Comparison of ENCODE assay signal across 19 cellular contexts in genomic region chr19:16040642-16041041, GRCh38. TPM values are rescaled to one million over a fixed set of nuclear protein-coding genes. Genes with fewer than 3 reads are reported as not detected.
A peak's percentile ranks its signal among the peaks of the same experiment; 100 is the strongest.
DNase-seq lines count a peak whose midpoint lies in the region; ATAC-seq, FAIRE-seq and TF ChIP-seq lines count a peak whose summit lies in the region.
"Had no signal": no experiment of that assay in that cellular context is flagged by ENCODE, and none has a peak within 500 bp of the region (broad histone marks: within the 10 kb centered on the region; RNA-seq: fewer than 3 reads in every experiment).

No MANE protein-coding gene starts in this region.

- H3K4me1 ChIP-seq in A549, result peaks cover 10% of the 10 kb centered on the region
- peaks cover 17% of the 10 kb centered on the region for H3K4me1 ChIP-seq in HepG2 (ENCODE audit: insufficient read depth, low read length)
- H3K4me1 ChIP-seq in pancreas, result no peaks in the 10 kb centered on the region
- H3K4me1 ChIP-seq: adrenal gland had no signal

- no peak overlapping the region for H3K9ac ChIP-seq in HepG2 (ENCODE audit: insufficient read depth, low read depth, low read length)

- H4K20me1 ChIP-seq in HepG2 (ENCODE audit: insufficient read depth, low read length), result no peaks in the 10 kb centered on the region

- TF ChIP-seq RAD21 in A549 (conservative IDR thresholded peaks at IDR 0.05 in 1 of 2, IDR thresholded peaks at IDR 0.05 in 1 of 2) (no peak), HepG2 (CRISPR knock-in tag; IDR thresholded peaks at IDR 0.05) (no peak)

- peak in 1 of 2 experiments; percentile 49 for DNase-seq in A549 (ENCODE audit: low read depth in 1 of 2, low spot score in 1 of 2)
- DNase-seq in EL, result peak; percentile 46
- DNase-seq in amniotic epithelial cell (ENCODE audit: low read depth), result peak; percentile 69
- peak; percentile 49 for DNase-seq in HepG2 (ENCODE audit: low spot score)
- DNase-seq in activated T-cell treated with anti-CD3 and anti-CD28 coated beads, Interleukin-2, amount 50 U/mL, for 48 hours, result no peak
- DNase-seq in hippocampal formation (lab: John Stamatoyannopoulos, UW), result no peak
- no peak for DNase-seq in pancreas
- DNase-seq: activated CD8-positive, alpha-beta memory T cell treated with anti-CD3 and anti-CD28 coated beads, Interleukin-2, amount 50 U/mL, for 48 hours; adrenal gland; DMS 273 treated with DMSO at 0.1 percent for 48 hours; GOT3; NCI-H748 treated with DMSO at 0.1 percent for 48 hours; nephron progenitor cell; stimulated activated CD4-positive, alpha-beta T cell treated with anti-CD3 and anti-CD28 coated beads, Interleukin-4, amount 100 ng/mL, for 1 hour; tibial artery; WERI-Rb-1 had no signal

- intact Hi-C loops in HepG2 (cut with micrococcal nuclease; ENCODE audit: unreplicated experiment), result loop anchor here (1.0 kb wide), 1 partner anchor 142 kb away; no protein-coding TSS in a partner anchor
- intact Hi-C loops in pancreas (cut with DNase I), result loop anchor here in 1 of 3 donors (5.0 kb wide), 1 partner anchor 142 kb away; no protein-coding TSS in a partner anchor

- no TSS peak for BruUV-seq in HepG2 (replicated peaks; lab: Mats Ljungman, UMichigan)

- CTCF ChIA-PET in A549 (lab: Yijun Ruan, JAX), result interaction anchor here (0.7 to 4.3 kb wide), 22 partner anchors 8 to 459 kb away, joined by 3 to 38 read pairs (median 6); partner anchors contain the start of genes FAM32A, RAB8A and TPM4
- CTCF ChIA-PET in HepG2 (lab: Yijun Ruan, JAX; ENCODE audit: low intra/inter-chr PET ratio, low total read pairs), result interaction anchor here (1.3 to 2.4 kb wide), 2 partner anchors 142 to 145 kb away, joined by 6 to 40 read pairs; partner anchors contain the start of gene FAM32A

- no peaks in the 10 kb centered on the region for H3K79me2 ChIP-seq in HepG2 (ENCODE audit: insufficient read depth, low read length)

- H3K9me3 ChIP-seq in A549 (no peaks in the 10 kb centered on the region; the same call in 2 of the 3 replicates), HepG2 (ENCODE audit: low read length) (no peaks in the 10 kb centered on the region), pancreas (no peaks in the 10 kb centered on the region)
- H3K9me3 ChIP-seq: adrenal gland, right atrium auricular region, tibial artery had no signal

- FAIRE-seq in A549 (lab: Jason Lieb, UNC), result no peak
- FAIRE-seq in HepG2 (lab: Jason Lieb, UNC), result peak; percentile 56
- no peak for FAIRE-seq in pancreas (lab: Jason Lieb, UNC)
- FAIRE-seq: RCC 7860 had no signal

- no peak for ATAC-seq in A549
- ATAC-seq in HepG2, result no peak
- no peak for ATAC-seq in HG03095 (IDR thresholded peaks at IDR 0.05; ENCODE audit: unreplicated experiment)
- ATAC-seq in pancreas, result no peak

- 31% methylated on average over 6 of the region's 6 CpGs for WGBS in A549 (ENCODE audit: missing lambda C conversion rate)
- WGBS in HepG2 (ENCODE audit: low lambda C conversion rate), result 21% methylated on average over 6 of the region's 6 CpGs
- WGBS in pancreas, 2 donors, result 41 to 47% methylated on average over 6 of the region's 6 CpGs

- H3K36me3 ChIP-seq in HepG2 (replicated peaks in 1 of 2; ENCODE audit: control insufficient read depth in 1 of 2, insufficient read depth in 2 of 2, low read length in 2 of 2) (no peaks in the 10 kb centered on the region), pancreas (no peaks in the 10 kb centered on the region)
- H3K36me3 ChIP-seq: adrenal gland, right atrium auricular region, tibial artery, WERI-Rb-1 had no signal

- H3K4me3 ChIP-seq in A549 (no peak overlapping the region), HepG2 (replicated peaks in 1 of 3; ENCODE audit: insufficient read depth in 1 of 3, low read depth in 2 of 3, low read length in 3 of 3) (peak overlapping the region in 1 of 3 experiments; percentile 17; a peak in 1 of 6 replicates), pancreas (no peak overlapping the region)
- H3K4me3 ChIP-seq: adrenal gland, right atrium auricular region had no signal

- POLR2A ChIA-PET in A549 (lab: Yijun Ruan, JAX), result no interaction called here
- POLR2A ChIA-PET in HepG2 (lab: Yijun Ruan, JAX), result no interaction called here

- TF ChIP-seq CTCF in A549 (IDR thresholded peaks at IDR 0.05) (no peak), HepG2 (CRISPR knock-in tag; IDR thresholded peaks at IDR 0.05) (no peak), pancreas (IDR thresholded peaks at IDR 0.05) (no peak)

- peak overlapping the region; percentile 32 for H2AFZ ChIP-seq in HepG2 (ENCODE audit: low read length)

- H3K4me2 ChIP-seq in A549, result peak overlapping the region; percentile 84; the same call in 1 of the 3 replicates
- peak overlapping the region; percentile 35; the same call in 1 of the 2 replicates for H3K4me2 ChIP-seq in HepG2 (ENCODE audit: low read depth, low read length)

- no peak overlapping the region for H3K27ac ChIP-seq in A549
- no peak overlapping the region for H3K27ac ChIP-seq in HepG2 (ENCODE audit: extremely low read length, insufficient read depth, low read length)
- no peak overlapping the region for H3K27ac ChIP-seq in pancreas
- H3K27ac ChIP-seq: adrenal gland, right atrium auricular region, WERI-Rb-1 had no signal

- TF ChIP-seq EP300 in A549 (IDR thresholded peaks at IDR 0.05) (no peak), HepG2 (IDR thresholded peaks at IDR 0.05; ENCODE audit: low read depth in 2 of 2, low read length in 2 of 2) (no peak), HepG2 (CRISPR knock-in tag; IDR thresholded peaks at IDR 0.05; ENCODE audit: borderline replicate concordance) (no peak)

- TF ChIP-seq POLR2A in A549 (IDR thresholded peaks at IDR 0.05; ENCODE audit: low read length), result no peak
- TF ChIP-seq POLR2A in HepG2 (IDR thresholded peaks at IDR 0.05; ENCODE audit: insufficient read depth in 1 of 2, low read depth in 2 of 2, low read length in 2 of 2), result no peak

- H3K27me3 ChIP-seq in HepG2 (ENCODE audit: control insufficient read depth in 1 of 2, insufficient read depth in 2 of 2, low read length in 2 of 2) (peaks cover 0 to 13% of the 10 kb centered on the region in 2 experiments; a peak in 3 of 5 replicates), pancreas (no peaks in the 10 kb centered on the region)
- H3K27me3 ChIP-seq: adrenal gland, right atrium auricular region, tibial artery had no signal

- in situ Hi-C loops in HepG2 (cut with HindIII; ENCODE audit: extremely low pct_ligation_motif_present, low pct_unique_long_range_greater_than_20kb), result loop anchor here (5.0 to 25.0 kb wide), 2 partner anchors 142 to 347 kb away; no protein-coding TSS in a partner anchor

TF ChIP-seq in A549, 52 proteins besides CTCF, POLR2A, EP300 and RAD21 (continues in another document):
- TF ChIP-seq FOSB (CRISPR knock-in tag; IDR thresholded peaks at IDR 0.05) (no peak), BHLHE40 (IDR thresholded peaks at IDR 0.05; ENCODE audit: low read depth, low read length) (no peak), SREBF2 (IDR thresholded peaks at IDR 0.05) (no peak), CEBPB (IDR thresholded peaks at IDR 0.05) (no peak), RARB (CRISPR knock-in tag; IDR thresholded peaks at IDR 0.05) (no peak), KDM1A (IDR thresholded peaks at IDR 0.05; ENCODE audit: low read depth) (no peak), FOXS1 (CRISPR knock-in tag; IDR thresholded peaks at IDR 0.05) (no peak)

TF ChIP-seq in HepG2, 621 proteins besides CTCF, POLR2A, EP300 and RAD21 (continues in another document):
- TF ChIP-seq FOXK2 (IDR thresholded peaks at IDR 0.05) (no peak), ZNF704 (CRISPR knock-in tag; IDR thresholded peaks at IDR 0.05; ENCODE audit: borderline replicate concordance) (no peak), ZNF644 (CRISPR knock-in tag; IDR thresholded peaks at IDR 0.05; ENCODE audit: low read depth) (0 out of 2 replicates have a peak, but pooled peaks have one; percentile 11), KLF6 (CRISPR knock-in tag; IDR thresholded peaks at IDR 0.05) (no peak)

RNA-seq across cellular contexts. Expression of gene TPM4, which starts 35.7 kb away (rescaled TPM):
- polyA plus RNA-seq in A549 (2011; rRNA removed), result 474 and 777 TPM in 2 replicates
- polyA plus RNA-seq in A549 (2012; cell fraction: cytosol; rRNA removed), result 359 and 388 TPM in 2 replicates
- polyA plus RNA-seq in A549 (2012; cell fraction: nucleus; rRNA removed), result 163 and 197 TPM in 2 replicates
- polyA plus RNA-seq in A549 (2017; fragmentation: RNase III; extraction: RNeasy Plus Mini Kit Qiagen cat#74134 plus additional on column Dnase treatment), result 610 to 921 TPM (median 860 TPM) in 3 replicates
- 186 and 201 TPM in 2 replicates for polyA minus RNA-seq in A549 (2011; rRNA and poly(A)+ RNA removed)
- 180 and 226 TPM in 2 replicates for total RNA-seq in HepG2 (2016; rRNA removed; fragmentation: Illumina TruSeq; extraction: Trizol)
- 81.5 and 84.8 TPM in 2 replicates for total RNA-seq in HepG2 (2016; cell fraction: cytosol; rRNA removed; fragmentation: Illumina TruSeq; extraction: Trizol; ENCODE audit: low read depth)
- 186 and 214 TPM in 2 replicates for total RNA-seq in HepG2 (2016; cell fraction: insoluble cytoplasmic fraction; rRNA removed; fragmentation: Illumina TruSeq; extraction: Trizol)
- 194 and 200 TPM in 2 replicates for total RNA-seq in HepG2 (2016; cell fraction: membrane; rRNA removed; fragmentation: Illumina TruSeq; extraction: Trizol)
- total RNA-seq in HepG2 (2016; cell fraction: nucleus; rRNA removed; fragmentation: Illumina TruSeq; extraction: Trizol), result 74.9 and 75.0 TPM in 2 replicates
- 142 and 188 TPM in 2 replicates for polyA plus RNA-seq in HepG2 (2011; rRNA removed)
- 121 and 146 TPM in 2 replicates for polyA plus RNA-seq in HepG2 (2011; cell fraction: cytosol; rRNA removed)
- 57.4 and 58.9 TPM in 2 replicates for polyA plus RNA-seq in HepG2 (2011; cell fraction: nucleus; rRNA removed)
- 139 and 145 TPM in 2 replicates for polyA plus RNA-seq in HepG2 (2012)
- 109 and 119 TPM in 2 replicates for polyA plus RNA-seq in HepG2 (2016; cell fraction: cytosol; fragmentation: Illumina TruSeq; extraction: Trizol; ENCODE audit: low read depth)
- 311 and 323 TPM in 2 replicates for polyA plus RNA-seq in HepG2 (2016; cell fraction: insoluble cytoplasmic fraction; fragmentation: Illumina TruSeq; extraction: Trizol; ENCODE audit: low read depth)
- polyA plus RNA-seq in HepG2 (2016; cell fraction: membrane; fragmentation: Illumina TruSeq; extraction: Trizol; ENCODE audit: low read depth), result 206 and 209 TPM in 2 replicates
- 143 and 149 TPM in 2 replicates for polyA plus RNA-seq in HepG2 (2016; cell fraction: nucleus; fragmentation: Illumina TruSeq; extraction: Trizol; ENCODE audit: insufficient read depth, low read depth)
- 72.8 and 124 TPM in 2 replicates for polyA minus RNA-seq in HepG2 (2011; rRNA and poly(A)+ RNA removed; ENCODE audit: low replicate concordance)
- polyA minus RNA-seq in HepG2 (2011; cell fraction: cytosol; rRNA and poly(A)+ RNA removed), result 91.4 and 93.5 TPM in 2 replicates
- 76.0 and 77.5 TPM in 2 replicates for polyA minus RNA-seq in HepG2 (2011; cell fraction: nucleus; rRNA and poly(A)+ RNA removed)
- total RNA-seq in pancreas, result 100 to 1,000 TPM in 2 of 6 donors, 10 to 100 TPM in 4; 36.8 to 161 (median 50.8) TPM
- polyA plus RNA-seq in pancreas, result 100 to 1,000 TPM; 102 to 126 TPM

Comparison
In these comparisons a context has a peak if more than half of its experiments do, and no peak if none do; other contexts are left out.
1. DNase-seq: peak in EL (single experiment), amniotic epithelial cell (single experiment) and HepG2 (single experiment); none in activated T-cell treated with anti-CD3 and anti-CD28 coated beads, Interleukin-2, amount 50 U/mL, for 48 hours (0 of 2), hippocampal formation (0 of 2) and pancreas (0 of 6).